Comparison of ENCODE assay signal across 7 cellular contexts in genomic region chr6:159819932-159820640, GRCh38. TPM values are rescaled to one million over a fixed set of nuclear protein-coding genes. Genes with fewer than 3 reads are reported as not detected.
A peak's percentile ranks its signal among the peaks of the same experiment; 100 is the strongest.
DNase-seq lines count a peak whose midpoint lies in the region; ATAC-seq and TF ChIP-seq lines count a peak whose summit lies in the region.

No MANE protein-coding gene starts in this region.

- H3K9me3 Mint-ChIP-seq in stimulated activated effector memory CD8-positive, alpha-beta T cell treated with anti-CD3 and anti-CD28 coated beads, Interleukin-12 subunit alpha, Interleukin-12 subunit beta, amount 100 ng/mL, for 72 hours: no peaks in the 10 kb centered on the region

- H3K27ac ChIP-seq in SJCRH30: no peak overlapping the region

- no peaks in the 10 kb centered on the region; the same call in 1 of the 2 replicates for H3K27me3 ChIP-seq in SJCRH30

- no peak for TF ChIP-seq CTCF in choroid plexus epithelial cell (conservative IDR thresholded peaks at IDR 0.05; ENCODE audit: low read depth, low read length)

- peak overlapping the region; percentile 17 for H3K4me3 ChIP-seq in SJCRH30
- no peak overlapping the region for H3K4me3 ChIP-seq in choroid plexus epithelial cell (ENCODE audit: low read depth, low read length)

- H3K36me3 Mint-ChIP-seq in stimulated activated effector memory CD8-positive, alpha-beta T cell treated with anti-CD3 and anti-CD28 coated beads, Interleukin-12 subunit alpha, Interleukin-12 subunit beta, amount 100 ng/mL, for 72 hours: peaks cover 5% of the 10 kb centered on the region

- H3K4me1 ChIP-seq in SJCRH30: peaks cover 3% of the 10 kb centered on the region; the same call in 1 of the 2 replicates

- peak overlapping the region; percentile 60 for H3K4me3 Mint-ChIP-seq in stimulated activated effector memory CD8-positive, alpha-beta T cell treated with anti-CD3 and anti-CD28 coated beads, Interleukin-12 subunit alpha, Interleukin-12 subunit beta, amount 100 ng/mL, for 72 hours

- peak; percentile 58 for ATAC-seq in GM21786 (IDR thresholded peaks at IDR 0.05; ENCODE audit: unreplicated experiment)
- ATAC-seq in stimulated activated effector memory CD8-positive, alpha-beta T cell treated with anti-CD3 and anti-CD28 coated beads, Interleukin-12 subunit alpha, Interleukin-12 subunit beta, amount 100 ng/mL, for 72 hours: peak; percentile 72

- peak overlapping the region; percentile 87 for H3K27ac Mint-ChIP-seq in stimulated activated effector memory CD8-positive, alpha-beta T cell treated with anti-CD3 and anti-CD28 coated beads, Interleukin-12 subunit alpha, Interleukin-12 subunit beta, amount 100 ng/mL, for 72 hours

- peaks cover 14% of the 10 kb centered on the region for H3K4me1 Mint-ChIP-seq in stimulated activated effector memory CD8-positive, alpha-beta T cell treated with anti-CD3 and anti-CD28 coated beads, Interleukin-12 subunit alpha, Interleukin-12 subunit beta, amount 100 ng/mL, for 72 hours

- DNase-seq in SJCRH30: peak; percentile 77 to 84
- DNase-seq in choroid plexus epithelial cell (ENCODE audit: low read depth): peak; percentile 5
- DNase-seq in stimulated activated effector memory CD8-positive, alpha-beta T cell treated with anti-CD3 and anti-CD28 coated beads, Interleukin-12 subunit alpha, Interleukin-12 subunit beta, amount 100 ng/mL, for 72 hours (ENCODE audit: low spot score in 2 of 2): no peak
- no peak for DNase-seq in NCI-H446 treated with DMSO at 0.1 percent for 48 hours (lab: John Stamatoyannopoulos, UW)
- DNase-seq in NCI-H69 (lab: John Stamatoyannopoulos, UW): no peak
- no peak for DNase-seq in NCI-H446 (lab: John Stamatoyannopoulos, UW)

- no peaks in the 10 kb centered on the region for H3K9me3 ChIP-seq in SJCRH30 (replicated peaks)

- no peaks in the 10 kb centered on the region for H3K36me3 ChIP-seq in SJCRH30

RNA-seq across cellular contexts. Expression of gene PNLDC1, which starts 20.0 kb away (rescaled TPM):
- not detected in 2 replicates for total RNA-seq in SJCRH30 (2014; rRNA removed; shearing (Covaris generic))

RNA-seq across cellular contexts. Expression of gene MRPL18, which starts 29.8 kb away (rescaled TPM):
- 136 and 137 TPM in 2 replicates for total RNA-seq in SJCRH30 (2014; rRNA removed; shearing (Covaris generic))

RNA-seq across cellular contexts. Expression of gene TCP1, which starts 30.7 kb away (rescaled TPM):
- 519 and 538 TPM in 2 replicates for total RNA-seq in SJCRH30 (2014; rRNA removed; shearing (Covaris generic))

RNA-seq across cellular contexts. Expression of gene ACAT2, which starts 58.2 kb away (rescaled TPM):
- 78.8 and 88.6 TPM in 2 replicates for total RNA-seq in SJCRH30 (2014; rRNA removed; shearing (Covaris generic))

Comparison
In these comparisons a context has a peak if more than half of its experiments do, and no peak if none do; other contexts are left out.
1. DNase-seq: peak in SJCRH30 (2 of 2) and choroid plexus epithelial cell (single experiment); none in stimulated activated effector memory CD8-positive, alpha-beta T cell treated with anti-CD3 and anti-CD28 coated beads, Interleukin-12 subunit alpha, Interleukin-12 subunit beta, amount 100 ng/mL, for 72 hours (0 of 2), NCI-H446 treated with DMSO at 0.1 percent for 48 hours (single experiment), NCI-H69 (single experiment) and NCI-H446 (0 of 2).